Comparison of ENCODE assay signal across 19 cellular contexts in genomic region chr12:72288911-72289310, GRCh38. TPM values are rescaled to one million over a fixed set of nuclear protein-coding genes. Genes with fewer than 3 reads are reported as not detected.
DNase-seq lines count a peak whose midpoint lies in the region; ATAC-seq, FAIRE-seq and TF ChIP-seq lines count a peak whose summit lies in the region.
"Had no signal": no experiment of that assay in that cellular context is flagged by ENCODE, and none has a peak within 500 bp of the region (broad histone marks: within the 10 kb centered on the region; RNA-seq: fewer than 3 reads in every experiment).

No MANE protein-coding gene starts in this region.

- no peak for FAIRE-seq in frontal cortex (lab: Jason Lieb, UNC)
- FAIRE-seq: GM12878, GM18507, HTR-8/SVneo had no signal

- in situ Hi-C loops in astrocyte of the spinal cord (cut with HindIII; ENCODE audit: low sequenced_read_pairs) = no loop called here

- intact Hi-C loops in left ventricle myocardium superior (cut with micrococcal nuclease) = no loop called here

- DNase-seq in NCI-H2171 treated with DMSO at 0.1 percent for 48 hours (lab: John Stamatoyannopoulos, UW) (peak; percentile 31), NCI-H2171 (lab: John Stamatoyannopoulos, UW) (no peak), astrocyte of the spinal cord (ENCODE audit: low read depth, low spot score) (peak; percentile 20), iris pigment epithelial cell (ENCODE audit: low read depth) (peak; percentile 68), frontal cortex (ENCODE audit: low spot score in 2 of 2) (no peak), left ventricle myocardium superior (no peak), RKO (ENCODE audit: low spot score) (no peak), AG20443 (ENCODE audit: low spot score) (no peak)
- DNase-seq: 8988T; Calu3; CD4-positive, CD25-positive, alpha-beta regulatory T cell; DMS 273 treated with DMSO at 0.1 percent for 48 hours; DMS79; HCEC 1CT had no signal

- ATAC-seq in left ventricle myocardium superior = no peak
- ATAC-seq: GM12878 had no signal

- H3K4me3 ChIP-seq in astrocyte of the spinal cord (ENCODE audit: low read depth, low read length) = no peak overlapping the region
- H3K4me3 ChIP-seq: BLaER1 treated with 17β-estradiol and CSF1 and Interleukin-3, amounts not matched to agents 10 nM and 100 nM; GM12878 had no signal

- no peak for TF ChIP-seq CTCF in astrocyte of the spinal cord (IDR thresholded peaks at IDR 0.05; ENCODE audit: low read depth, low read length)

RNA-seq across cellular contexts. Expression of gene TRHDE, which starts 16.7 kb away (rescaled TPM):
- 40.4 TPM for total RNA-seq in frontal cortex
- 0.35 TPM for total RNA-seq in left ventricle myocardium superior
- total RNA-seq: CD4-positive, CD25-positive, alpha-beta regulatory T cell; G401; GM12878 had no signal

Comparison
In these comparisons a context has a peak if more than half of its experiments do, and no peak if none do; other contexts are left out.
1. DNase-seq: peak in NCI-H2171 treated with DMSO at 0.1 percent for 48 hours (single experiment), astrocyte of the spinal cord (single experiment) and iris pigment epithelial cell (single experiment); none in NCI-H2171 (single experiment), frontal cortex (0 of 2), left ventricle myocardium superior (single experiment), RKO (single experiment) and AG20443 (single experiment).
2. RNA of gene TRHDE, which starts 16.7 kb away (total RNA-seq): 40.4 TPM in frontal cortex (single experiment); 0.35 TPM in left ventricle myocardium superior (single experiment); every median in the first group is over 10 times any median in the second.